In genomic region chr9:130283514-130284248, GRCh38 we compare ENCODE assay signal across 28 cellular contexts. TPM values are rescaled to one million over a fixed set of nuclear protein-coding genes. Genes with fewer than 3 reads are reported as not detected.
A peak's percentile ranks its signal among the peaks of the same experiment; 100 is the strongest.
DNase-seq lines count a peak whose midpoint lies in the region; ATAC-seq and TF ChIP-seq lines count a peak whose summit lies in the region.
"Had no signal": no experiment of that assay in that cellular context is flagged by ENCODE, and none has a peak within 500 bp of the region (broad histone marks: within the 10 kb centered on the region; RNA-seq: fewer than 3 reads in every experiment).

No MANE protein-coding gene starts in this region.

- intact Hi-C loops in uterus (cut with DNase I; ENCODE audit: low total_unique reads) = no loop called here

- no peak for TF ChIP-seq CTCF in uterus (IDR thresholded peaks at IDR 0.05)

- H3K9me3 ChIP-seq in muscle layer of colon (ENCODE audit: low read length) (no peaks in the 10 kb centered on the region), uterus (no peaks in the 10 kb centered on the region)
- H3K9me3 ChIP-seq: SJCRH30, tibial artery had no signal

- no peak overlapping the region for H3K9ac ChIP-seq in muscle layer of colon (ENCODE audit: low read length)
- H3K9ac ChIP-seq: KMS-11 had no signal

- H3K4me1 ChIP-seq in muscle layer of colon (ENCODE audit: insufficient read depth, low read length) (peaks cover 72% of the 10 kb centered on the region), uterus (peaks cover 0 to 7% of the 10 kb centered on the region in 2 donors)

- H3K27ac ChIP-seq in muscle layer of colon (ENCODE audit: low read depth, low read length) (peak overlapping the region; percentile 59), uterus (peak overlapping the region; percentile 66 to 91)
- H3K27ac ChIP-seq: hepatocyte, KMS-11, SJCRH30 had no signal

- DNase-seq in NCI-H2107 treated with DMSO at 0.1 percent for 48 hours (lab: John Stamatoyannopoulos, UW; ENCODE audit: unreplicated experiment) (peak; percentile 55), NCI-H2107 (lab: John Stamatoyannopoulos, UW) (no peak), NCI-H774 (lab: John Stamatoyannopoulos, UW) (peak; percentile 67), uterus (peak in 1 of 2 donors; percentile 65)
- DNase-seq in activated naive CD4-positive, alpha-beta T cell treated with anti-CD3 and anti-CD28 coated beads, Interleukin-2, amount 50 U/mL, for 72 hours (ENCODE audit: low spot score in 2 of 2) = no peak
- no peak for DNase-seq in activated CD4-positive, CD25-positive, alpha-beta regulatory T cell (lab: John Stamatoyannopoulos, UW)
- DNase-seq: 8988T; activated B cell treated with CpG ODN at 0.5 μM for 24 hours; activated CD4-positive, alpha-beta T cell treated with anti-CD3 and anti-CD28 coated beads, Interleukin-2, amount 50 U/mL, for 1 hour; activated effector memory CD4-positive, alpha-beta T cell treated with anti-CD3 and anti-CD28 coated beads, Interleukin-2, amount 50 U/mL, for 16 hours; activated naive CD8-positive, alpha-beta T cell treated with anti-CD3 and anti-CD28 coated beads for 36 hours; activated T-cell treated with anti-CD3 and anti-CD28 coated beads, Interleukin-2, amount 50 U/mL, for 1 hour; aorta; kidney glomerular epithelial cell; MM.1S; NCI-H1436; NCI-H2171 treated with DMSO at 0.1 percent for 48 hours; SJCRH30; stimulated activated CD4-positive, alpha-beta T cell treated with anti-CD3 and anti-CD28 coated beads, Interleukin-4, amount 100 ng/mL, for 24 hours; T-cell; tibial artery had no signal

- H3K36me3 ChIP-seq in muscle layer of colon (ENCODE audit: insufficient read depth, low read length) (peaks cover 15% of the 10 kb centered on the region), uterus (no peaks in the 10 kb centered on the region)
- H3K36me3 ChIP-seq: SJCRH30, tibial artery had no signal

- H3K27me3 ChIP-seq in muscle layer of colon (ENCODE audit: control insufficient read depth in 1 of 2, insufficient read depth in 2 of 2, low read length in 2 of 2) = no peaks in the 10 kb centered on the region
- no peaks in the 10 kb centered on the region for H3K27me3 ChIP-seq in uterus
- H3K27me3 ChIP-seq: SJCRH30 had no signal

- ATAC-seq in HG03571 (IDR thresholded peaks at IDR 0.05; ENCODE audit: unreplicated experiment) = no peak
- no peak for ATAC-seq in activated naive CD4-positive, alpha-beta T cell treated with anti-CD3 and anti-CD28 coated beads, Interleukin-2, amount 50 U/mL, for 72 hours
- ATAC-seq: naive thymus-derived CD8-positive, alpha-beta T cell; T-cell had no signal

- no peak for TF ChIP-seq POLR2A in uterus (IDR thresholded peaks at IDR 0.05)

- no peak overlapping the region for H3K27ac Mint-ChIP-seq in activated naive CD4-positive, alpha-beta T cell treated with anti-CD3 and anti-CD28 coated beads, Interleukin-2, amount 50 U/mL, for 72 hours
- H3K27ac Mint-ChIP-seq: activated B cell treated with CpG ODN at 0.5 μM for 24 hours; activated naive CD8-positive, alpha-beta T cell treated with anti-CD3 and anti-CD28 coated beads for 36 hours; mesothelial cell of epicardium; progenitor cell of endocrine pancreas; T-cell had no signal

- H3K4me3 ChIP-seq in muscle layer of colon (ENCODE audit: low read depth in 1 of 2, low read length in 2 of 2) = no peak overlapping the region
- no peak overlapping the region for H3K4me3 ChIP-seq in uterus
- H3K4me3 ChIP-seq: hepatocyte, SJCRH30, tibial artery had no signal

- no peaks in the 10 kb centered on the region for H3K9me3 Mint-ChIP-seq in activated naive CD4-positive, alpha-beta T cell treated with anti-CD3 and anti-CD28 coated beads, Interleukin-2, amount 50 U/mL, for 72 hours
- H3K9me3 Mint-ChIP-seq: activated B cell treated with CpG ODN at 0.5 μM for 24 hours; activated naive CD8-positive, alpha-beta T cell treated with anti-CD3 and anti-CD28 coated beads for 36 hours; mesothelial cell of epicardium; naive thymus-derived CD8-positive, alpha-beta T cell; T-cell had no signal

- H3K36me3 Mint-ChIP-seq in activated naive CD4-positive, alpha-beta T cell treated with anti-CD3 and anti-CD28 coated beads, Interleukin-2, amount 50 U/mL, for 72 hours = no peaks in the 10 kb centered on the region
- H3K36me3 Mint-ChIP-seq: activated naive CD8-positive, alpha-beta T cell treated with anti-CD3 and anti-CD28 coated beads for 36 hours; mesothelial cell of epicardium; naive thymus-derived CD8-positive, alpha-beta T cell; T-cell had no signal

RNA-seq across cellular contexts. Expression of gene HMCN2, which starts 18.1 kb away (rescaled TPM):
- total RNA-seq in uterus = 10 to 100 TPM in 3 of 4 donors, 1 to 10 TPM in 1; 1.8 to 46.7 (median 24.4) TPM
- not detected for total RNA-seq in activated naive CD4-positive, alpha-beta T cell treated with anti-CD3 and anti-CD28 coated beads, Interleukin-2, amount 50 U/mL, for 72 hours
- total RNA-seq: activated B cell treated with CpG ODN at 0.5 μM for 24 hours; activated naive CD8-positive, alpha-beta T cell treated with anti-CD3 and anti-CD28 coated beads for 36 hours; naive thymus-derived CD8-positive, alpha-beta T cell had no signal

Comparison
In these comparisons a context has a peak if more than half of its experiments do, and no peak if none do; other contexts are left out.
1. DNase-seq: peak in NCI-H2107 treated with DMSO at 0.1 percent for 48 hours (single experiment) and NCI-H774 (single experiment); none in NCI-H2107 (single experiment), activated naive CD4-positive, alpha-beta T cell treated with anti-CD3 and anti-CD28 coated beads, Interleukin-2, amount 50 U/mL, for 72 hours (0 of 2) and activated CD4-positive, CD25-positive, alpha-beta regulatory T cell (0 of 4).